Comparison of ENCODE assay signal across 19 cellular contexts in the genomic region with DNA sequence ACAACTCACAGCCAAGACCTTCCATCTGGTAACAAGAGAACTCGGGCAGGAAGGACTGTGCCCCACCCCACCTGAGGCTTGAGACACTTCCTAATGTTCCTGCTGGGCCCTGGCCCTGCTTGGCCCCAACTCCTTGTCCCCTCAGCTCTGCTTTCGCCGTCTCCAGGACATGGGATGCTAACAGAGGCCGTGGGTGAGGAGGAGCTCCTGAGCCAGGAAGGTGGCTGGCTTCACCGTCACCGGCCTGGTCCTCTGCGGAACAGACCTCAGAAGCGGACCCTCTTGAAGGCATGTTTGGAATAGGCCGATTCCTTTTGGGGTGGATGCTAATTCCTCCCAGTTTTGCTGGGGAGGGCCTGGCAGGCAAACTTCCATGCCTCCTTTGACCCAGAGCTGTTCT.
"Had no signal": no experiment of that assay in that cellular context is flagged by ENCODE, and none has a peak within 500 bp of the region (broad histone marks: within the 10 kb centered on the region; RNA-seq: fewer than 3 reads in every experiment).

No MANE protein-coding gene starts in this region.

- H3K9me3 Mint-ChIP-seq: activated naive CD4-positive, alpha-beta T cell treated with anti-CD3 and anti-CD28 coated beads, Interleukin-2, amount 50 U/mL, for 24 hours; IgD-negative memory B cell; WTC11 had no signal

- H3K27ac ChIP-seq: KMS-11 had no signal

- DNase-seq: activated CD4-positive, alpha-beta T cell treated with anti-CD3 and anti-CD28 coated beads, Interleukin-2, amount 10 ng/mL, durations not matched to agents 7 days and 5 days; activated CD8-positive, alpha-beta T cell treated with anti-CD3 and anti-CD28 coated beads, Interleukin-2, amount 10 ng/mL, durations not matched to agents 7 days and 5 days; activated naive CD4-positive, alpha-beta T cell; activated T-cell treated with anti-CD3 and anti-CD28 coated beads, Interleukin-2, amount 50 U/mL, for 72 hours; cerebellar nuclear complex; NCI-H1417 treated with DMSO at 0.1 percent for 48 hours; NCI-H1694; NCI-H345; NCI-H510A; NCI-H526 treated with DMSO at 0.1 percent for 48 hours; SIG-M5; T-helper 17 cell; T-helper 9 cell had no signal

- H3K27me3 Mint-ChIP-seq: activated naive CD4-positive, alpha-beta T cell treated with anti-CD3 and anti-CD28 coated beads, Interleukin-2, amount 50 U/mL, for 24 hours; T-helper 17 cell had no signal

- ATAC-seq: activated CD8-positive, alpha-beta T cell treated with anti-CD3 and anti-CD28 coated beads, Interleukin-2, amount 10 ng/mL, durations not matched to agents 7 days and 5 days; activated T-cell treated with anti-CD3 and anti-CD28 coated beads, Interleukin-2, amount 50 U/mL, for 72 hours; T-helper 17 cell had no signal

- H3K4me2 ChIP-seq: KMS-11 had no signal

- H3K9ac ChIP-seq: KMS-11 had no signal

- H3K27ac Mint-ChIP-seq: activated CD4-positive, alpha-beta T cell treated with anti-CD3 and anti-CD28 coated beads, Interleukin-2, amount 10 ng/mL, durations not matched to agents 7 days and 5 days; activated CD8-positive, alpha-beta T cell treated with anti-CD3 and anti-CD28 coated beads, Interleukin-2, amount 10 ng/mL, durations not matched to agents 7 days and 5 days; activated naive CD4-positive, alpha-beta T cell treated with anti-CD3 and anti-CD28 coated beads, Interleukin-2, amount 50 U/mL, for 24 hours; activated T-cell treated with anti-CD3 and anti-CD28 coated beads, Interleukin-2, amount 50 U/mL, for 72 hours; activated T-helper 2 cell treated with anti-CD3 and anti-CD28 coated beads, Interferon-gamma antibody, Interleukin-2, Interleukin-4, amounts not matched to agents 10 μg/mL and 5 μg/mL and 100 μg/mL, durations not matched to agents 14 hours and 24 hours and 36 hours; brain; IgD-negative memory B cell; T-helper 17 cell; WTC11 had no signal

- H3K4me3 Mint-ChIP-seq: activated CD4-positive, alpha-beta T cell treated with anti-CD3 and anti-CD28 coated beads, Interleukin-2, amount 10 ng/mL, durations not matched to agents 7 days and 5 days; activated CD8-positive, alpha-beta T cell treated with anti-CD3 and anti-CD28 coated beads, Interleukin-2, amount 10 ng/mL, durations not matched to agents 7 days and 5 days; activated naive CD4-positive, alpha-beta T cell treated with anti-CD3 and anti-CD28 coated beads, Interleukin-2, amount 50 U/mL, for 24 hours; activated T-cell treated with anti-CD3 and anti-CD28 coated beads, Interleukin-2, amount 50 U/mL, for 72 hours; brain; IgD-negative memory B cell; T-helper 17 cell; WTC11 had no signal

- H3K36me3 Mint-ChIP-seq: activated naive CD4-positive, alpha-beta T cell treated with anti-CD3 and anti-CD28 coated beads, Interleukin-2, amount 50 U/mL, for 24 hours; brain; IgD-negative memory B cell; WTC11 had no signal

- H3K4me1 Mint-ChIP-seq: IgD-negative memory B cell had no signal
